In genomic region chr11:61266602-61267001, GRCh38 we compare ENCODE assay signal across 25 cellular contexts. TPM values are rescaled to one million over a fixed set of nuclear protein-coding genes. Genes with fewer than 3 reads are reported as not detected.
DNase-seq lines count a peak whose midpoint lies in the region; ATAC-seq, FAIRE-seq and TF ChIP-seq lines count a peak whose summit lies in the region.
"Had no signal": no experiment of that assay in that cellular context is flagged by ENCODE, and none has a peak within 500 bp of the region (broad histone marks: within the 10 kb centered on the region; RNA-seq: fewer than 3 reads in every experiment).

No MANE protein-coding gene starts in this region.

- no peaks in the 10 kb centered on the region for H3K9me3 ChIP-seq in BLaER1
- H3K9me3 ChIP-seq: heart right ventricle had no signal

- H3K27ac ChIP-seq in BLaER1, result no peak overlapping the region
- H3K27ac ChIP-seq: heart right ventricle had no signal

- H3K4me3 ChIP-seq in BLaER1 (no peak overlapping the region), bronchial epithelial cell (ENCODE audit: low read depth, low read length) (no peak overlapping the region)
- H3K4me3 ChIP-seq: heart right ventricle had no signal

- peak; percentile 46 for DNase-seq in LHCN-M2 (ENCODE audit: low read depth)
- DNase-seq in bronchial epithelial cell (ENCODE audit: low read depth), result peak; percentile 16
- DNase-seq in mucosa of gallbladder (ENCODE audit: low spot score), result peak; percentile 42
- no peak for DNase-seq in Right ventricle myocardium inferior (ENCODE audit: missing footprints)
- DNase-seq in NCI-H774 (lab: John Stamatoyannopoulos, UW), result no peak
- DNase-seq in HuH-7.5 (ENCODE audit: low spot score), result no peak
- DNase-seq: ACHN; activated CD4-positive, alpha-beta memory T cell treated with anti-CD3 and anti-CD28 coated beads for 36 hours; activated CD4-positive, CD25-positive, alpha-beta regulatory T cell; activated effector memory CD4-positive, alpha-beta T cell treated with anti-CD3 and anti-CD28 coated beads, Interleukin-2, amount 50 U/mL, for 16 hours; activated naive CD8-positive, alpha-beta T cell treated with anti-CD3 and anti-CD28 coated beads, Interleukin-2, amount 50 U/mL, for 24 hours; CD4-positive, CD25-positive, alpha-beta regulatory T cell; dermis blood vessel endothelial cell; heart right ventricle; left colon; mesendoderm; natural killer cell; NCI-H526; retina had no signal

- peak overlapping the region; percentile 26 for H3K4me2 ChIP-seq in BLaER1

- no peak for FAIRE-seq in bronchial epithelial cell (lab: Jason Lieb, UNC)

- intact Hi-C loops in Right ventricle myocardium inferior (cut with DNase I), result no loop called here

- H3K36me3 ChIP-seq in BLaER1 (peaks cover 100% of the 10 kb centered on the region), bronchial epithelial cell (ENCODE audit: control insufficient read depth, insufficient read depth, low read length) (no peaks in the 10 kb centered on the region)
- H3K36me3 ChIP-seq: heart right ventricle had no signal

- ATAC-seq in GM21381 (IDR thresholded peaks at IDR 0.05; ENCODE audit: unreplicated experiment) (no peak), Right ventricle myocardium inferior (no peak)
- ATAC-seq: activated naive CD8-positive, alpha-beta T cell treated with anti-CD3 and anti-CD28 coated beads, Interleukin-2, amount 50 U/mL, for 24 hours; heart right ventricle; natural killer cell had no signal

- H3K27me3 ChIP-seq in BLaER1, result no peaks in the 10 kb centered on the region
- H3K27me3 ChIP-seq in bronchial epithelial cell (ENCODE audit: control insufficient read depth, insufficient read depth, low read length), result no peaks in the 10 kb centered on the region
- H3K27me3 ChIP-seq: heart right ventricle had no signal

- H3K4me1 ChIP-seq in BLaER1, result peaks cover 35% of the 10 kb centered on the region
- H3K4me1 ChIP-seq: heart right ventricle had no signal

- H4K20me1 ChIP-seq in BLaER1, result no peaks in the 10 kb centered on the region

- H3K9ac ChIP-seq in BLaER1, result no peak overlapping the region

- TF ChIP-seq CTCF in bronchial epithelial cell (IDR thresholded peaks at IDR 0.05; ENCODE audit: insufficient read depth, low read length, severe bottlenecking), result no peak

RNA-seq across cellular contexts. Expression of gene PGA5, which starts 25.6 kb away (rescaled TPM):
- total RNA-seq in LHCN-M2 (2014; rRNA removed) (1.5 and 2.0 TPM in 2 replicates), bronchial epithelial cell (not detected in 2 replicates), mucosa of gallbladder (not detected), Right ventricle myocardium inferior (0.95 TPM)
- 0.44 TPM for polyA plus RNA-seq in LHCN-M2 (2012)
- total RNA-seq: activated CD4-positive, alpha-beta memory T cell treated with anti-CD3 and anti-CD28 coated beads for 36 hours; cardiac septum; CD4-positive, CD25-positive, alpha-beta regulatory T cell; dermis blood vessel endothelial cell; G401; natural killer cell; osteocyte had no signal
- polyA plus RNA-seq: CD4-positive, CD25-positive, alpha-beta regulatory T cell; IgD-negative memory B cell had no signal

RNA-seq across cellular contexts. Expression of gene VWCE, which starts 28.5 kb away (rescaled TPM):
- total RNA-seq in LHCN-M2 (2014; rRNA removed) (1.2 and 1.7 TPM in 2 replicates), bronchial epithelial cell (0.26 TPM in 2 replicates), mucosa of gallbladder (0.81 TPM), Right ventricle myocardium inferior (1.0 TPM)
- polyA plus RNA-seq in LHCN-M2 (2012), result 0.45 TPM
- polyA plus RNA-seq: CD4-positive, CD25-positive, alpha-beta regulatory T cell had no signal

RNA-seq across cellular contexts. Expression of gene PGA4, which starts 44.5 kb away (rescaled TPM):
- total RNA-seq in LHCN-M2 (2014; rRNA removed) (1.4 and 2.5 TPM in 2 replicates), bronchial epithelial cell (not detected in 2 replicates), mucosa of gallbladder (not detected), Right ventricle myocardium inferior (not detected)
- not detected for polyA plus RNA-seq in LHCN-M2 (2012)
- total RNA-seq: activated CD4-positive, alpha-beta memory T cell treated with anti-CD3 and anti-CD28 coated beads for 36 hours; cardiac septum; CD4-positive, CD25-positive, alpha-beta regulatory T cell; dermis blood vessel endothelial cell; G401; natural killer cell; osteocyte had no signal
- polyA plus RNA-seq: CD4-positive, CD25-positive, alpha-beta regulatory T cell; IgD-negative memory B cell had no signal

Comparison
In these comparisons a context has a peak if more than half of its experiments do, and no peak if none do; other contexts are left out.
1. DNase-seq: peak in LHCN-M2 (single experiment), bronchial epithelial cell (single experiment) and mucosa of gallbladder (single experiment); none in Right ventricle myocardium inferior (single experiment), NCI-H774 (single experiment) and HuH-7.5 (single experiment).